Comparison of ENCODE assay signal across 8 cellular contexts in genomic region chr13:113837554-113838355, GRCh38. TPM values are rescaled to one million over a fixed set of nuclear protein-coding genes. Genes with fewer than 3 reads are reported as not detected.
A peak's percentile ranks its signal among the peaks of the same experiment; 100 is the strongest.
DNase-seq lines count a peak whose midpoint lies in the region; ATAC-seq and TF ChIP-seq lines count a peak whose summit lies in the region.

No MANE protein-coding gene starts in this region.

- H3K4me2 ChIP-seq in MM.1S (ENCODE audit: low read depth, low read length) (no peak overlapping the region), hepatocyte (peak overlapping the region; percentile 56)

- peak; percentile 53 for DNase-seq in DMS 273 treated with DMSO at 0.1 percent for 48 hours (lab: John Stamatoyannopoulos, UW)
- DNase-seq in MM.1S = no peak
- peak; percentile 100 for DNase-seq in astrocyte of the spinal cord (ENCODE audit: low read depth, low spot score)
- peak; percentile 93 for DNase-seq in hepatocyte (ENCODE audit: low spot score)
- DNase-seq in gastrocnemius medialis = peak; percentile 96 to 99
- DNase-seq in NCI-H1930 (lab: John Stamatoyannopoulos, UW) = no peak
- no peak for DNase-seq in activated CD4-positive, alpha-beta T cell treated with anti-CD3 and anti-CD28 coated beads for 4 hours

- H3K9me3 ChIP-seq in MM.1S (replicated peaks; ENCODE audit: insufficient read depth, low read length) (no peaks in the 10 kb centered on the region), hepatocyte (ENCODE audit: low read depth) (no peaks in the 10 kb centered on the region), gastrocnemius medialis (no peaks in the 10 kb centered on the region)

- TF ChIP-seq CTCF in MM.1S (IDR thresholded peaks at IDR 0.05; ENCODE audit: low read length) = no peak
- no peak for TF ChIP-seq CTCF in astrocyte of the spinal cord (IDR thresholded peaks at IDR 0.05; ENCODE audit: low read depth, low read length)
- TF ChIP-seq CTCF in hepatocyte (IDR thresholded peaks at IDR 0.05; ENCODE audit: poor library complexity) = no peak
- TF ChIP-seq CTCF in gastrocnemius medialis (IDR thresholded peaks at IDR 0.05 in 4 of 5, conservative IDR thresholded peaks at IDR 0.05 in 1 of 5) = no peak

- H3F3A ChIP-seq in MM.1S (ENCODE audit: insufficient read depth, low read length) = peaks cover 21% of the 10 kb centered on the region

- WGBS in hepatocyte (ENCODE audit: low lambda C conversion rate, missing lambda C conversion rate) = 53% methylated on average over 13 of the region's 16 CpGs

- TF ChIP-seq POLR2A in gastrocnemius medialis (IDR thresholded peaks at IDR 0.05) = peak; percentile 47 to 48

- H3K9me2 ChIP-seq in MM.1S (replicated peaks; ENCODE audit: insufficient read depth, low read length) (no peaks in the 10 kb centered on the region), hepatocyte (replicated peaks; ENCODE audit: insufficient read depth) (no peaks in the 10 kb centered on the region)

- no peak overlapping the region for H3K9ac ChIP-seq in MM.1S (ENCODE audit: low read length)

- intact Hi-C loops in gastrocnemius medialis (cut with DNase I; ENCODE audit: low total_unique reads) = loop anchor here (1.0 to 10.0 kb wide), 4 partner anchors 16 to 297 kb away; partner anchors contain the start of gene RASA3

- H2AFZ ChIP-seq in MM.1S (ENCODE audit: low read length) (no peak overlapping the region), hepatocyte (no peak overlapping the region)

- ATAC-seq in gastrocnemius medialis = peak; percentile 87 to 90
- ATAC-seq in HG02938 (IDR thresholded peaks at IDR 0.05; ENCODE audit: unreplicated experiment) = no peak

- H3K27ac ChIP-seq in MM.1S (ENCODE audit: low read length) (peak overlapping the region; percentile 22; the same call in 1 of the 2 replicates), hepatocyte (peak overlapping the region; percentile 94), gastrocnemius medialis (peak overlapping the region; percentile 94 to 98 (median 96))

- H3K27me3 ChIP-seq in MM.1S (replicated peaks; ENCODE audit: insufficient read depth, low read length) = no peaks in the 10 kb centered on the region
- no peaks in the 10 kb centered on the region for H3K27me3 ChIP-seq in hepatocyte
- no peaks in the 10 kb centered on the region for H3K27me3 ChIP-seq in gastrocnemius medialis

- H3K79me2 ChIP-seq in MM.1S (ENCODE audit: low read length) = peaks cover 87% of the 10 kb centered on the region
- H3K79me2 ChIP-seq in hepatocyte = no peaks in the 10 kb centered on the region

- peaks cover 24% of the 10 kb centered on the region for H3K36me3 ChIP-seq in MM.1S (replicated peaks; ENCODE audit: insufficient read depth, low read length)
- no peaks in the 10 kb centered on the region for H3K36me3 ChIP-seq in hepatocyte (replicated peaks; ENCODE audit: insufficient read depth, low read depth)
- peaks cover 0 to 27% of the 10 kb centered on the region in 2 donors for H3K36me3 ChIP-seq in gastrocnemius medialis

- H3K4me1 ChIP-seq in MM.1S (ENCODE audit: low read length) = 0 out of 2 replicates have a peak, but pooled peaks cover 6% of the 10 kb centered on the region
- H3K4me1 ChIP-seq in hepatocyte (ENCODE audit: insufficient read depth) = peaks cover 35% of the 10 kb centered on the region
- H3K4me1 ChIP-seq in gastrocnemius medialis = peaks cover 41 to 42% of the 10 kb centered on the region in 2 donors

- in situ Hi-C loops in astrocyte of the spinal cord (cut with HindIII; ENCODE audit: low sequenced_read_pairs) (no loop called here), gastrocnemius medialis (cut with MboI; ENCODE audit: low sequenced_read_pairs in 4 of 4) (no loop called here)

- H3K4me3 ChIP-seq in MM.1S (ENCODE audit: low read length) = no peak overlapping the region
- H3K4me3 ChIP-seq in astrocyte of the spinal cord (ENCODE audit: low read depth, low read length) = peak overlapping the region; percentile 33
- no peak overlapping the region for H3K4me3 ChIP-seq in hepatocyte
- peak overlapping the region; percentile 8 to 37 (median 15) for H3K4me3 ChIP-seq in gastrocnemius medialis

- H4K20me1 ChIP-seq in MM.1S (ENCODE audit: insufficient read depth, low read length) (peaks cover 6% of the 10 kb centered on the region; the same call in 1 of the 2 replicates), hepatocyte (ENCODE audit: insufficient read depth, poor library complexity, severe bottlenecking) (no peaks in the 10 kb centered on the region)

RNA-seq across cellular contexts. Expression of gene GAS6, which starts 26.1 kb away (rescaled TPM):
- 62.5 and 70.0 TPM in 2 replicates for total RNA-seq in hepatocyte
- 146 and 163 TPM in 2 replicates for polyA plus RNA-seq in hepatocyte
- total RNA-seq in gastrocnemius medialis = 100 to 1,000 TPM in 1 of 4 donors, 10 to 100 TPM in 3; 68.6 to 122 (median 86.3) TPM

Comparison
In these comparisons a context has a peak if more than half of its experiments do, and no peak if none do; other contexts are left out.
1. DNase-seq: peak in DMS 273 treated with DMSO at 0.1 percent for 48 hours (single experiment), astrocyte of the spinal cord (single experiment), hepatocyte (single experiment) and gastrocnemius medialis (2 of 2); none in MM.1S (single experiment), NCI-H1930 (0 of 2) and activated CD4-positive, alpha-beta T cell treated with anti-CD3 and anti-CD28 coated beads for 4 hours (0 of 2).
2. H3K27ac ChIP-seq: peak in every context shown above with its lines; median percentile 96 in gastrocnemius medialis; 94 in hepatocyte; 22 in MM.1S.
3. H3K4me3 ChIP-seq: peak in astrocyte of the spinal cord (single experiment) and gastrocnemius medialis (4 of 4); none in MM.1S (single experiment) and hepatocyte (single experiment).